ENCODE assay signal across 8 cellular contexts in genomic region chr11:10540546-10540914, GRCh38. TPM values are rescaled to one million over a fixed set of nuclear protein-coding genes. Genes with fewer than 3 reads are reported as not detected.
A peak's percentile ranks its signal among the peaks of the same experiment; 100 is the strongest.
DNase-seq lines count a peak whose midpoint lies in the region; ATAC-seq and TF ChIP-seq lines count a peak whose summit lies in the region.

No MANE protein-coding gene starts in this region.

- H3K27me3 ChIP-seq in RWPE2 (ENCODE audit: insufficient read depth, poor library complexity, severe bottlenecking): no peaks in the 10 kb centered on the region
- no peaks in the 10 kb centered on the region for H3K27me3 ChIP-seq in muscle layer of colon (ENCODE audit: control insufficient read depth in 1 of 2, insufficient read depth in 2 of 2, low read length in 2 of 2)

- H3K36me3 ChIP-seq in RWPE2 (ENCODE audit: low read depth): no peaks in the 10 kb centered on the region; the same call in 1 of the 2 replicates
- H3K36me3 ChIP-seq in muscle layer of colon (ENCODE audit: insufficient read depth, low read length): no peaks in the 10 kb centered on the region

- TF ChIP-seq CTCF in AG09309 (IDR thresholded peaks at IDR 0.05; ENCODE audit: control insufficient read depth, insufficient read depth, low read depth, low read length, missing control alignments): no peak
- TF ChIP-seq CTCF in RWPE2 (IDR thresholded peaks at IDR 0.05; ENCODE audit: poor library complexity, severe bottlenecking): no peak
- TF ChIP-seq CTCF in epithelial cell of proximal tubule (conservative IDR thresholded peaks at IDR 0.05; ENCODE audit: low read depth, low read length): no peak

- H3K9me3 ChIP-seq in RWPE2 (ENCODE audit: severe bottlenecking) (no peaks in the 10 kb centered on the region), muscle layer of colon (ENCODE audit: low read length) (no peaks in the 10 kb centered on the region)

- peaks cover 7% of the 10 kb centered on the region for H3K4me1 ChIP-seq in RWPE2 (ENCODE audit: insufficient read depth, poor library complexity, severe bottlenecking)
- H3K4me1 ChIP-seq in muscle layer of colon (ENCODE audit: insufficient read depth, low read length): peaks cover 12% of the 10 kb centered on the region

- H3K9ac ChIP-seq in muscle layer of colon (ENCODE audit: low read length): peak overlapping the region; percentile 76

- H3K27ac ChIP-seq in RWPE2 (ENCODE audit: poor library complexity, severe bottlenecking) (peak overlapping the region; percentile 49), muscle layer of colon (ENCODE audit: low read depth, low read length) (peak overlapping the region; percentile 56)

- DNase-seq in AG09309 (ENCODE audit: low read depth) (no peak), RWPE2 (ENCODE audit: low spot score) (no peak), epithelial cell of proximal tubule (ENCODE audit: low read depth) (no peak), NCI-H446 treated with DMSO at 0.1 percent for 48 hours (lab: John Stamatoyannopoulos, UW) (no peak)

- peak; percentile 30 for ATAC-seq in GM18907 (IDR thresholded peaks at IDR 0.05; ENCODE audit: unreplicated experiment)
- peak; percentile 14 for ATAC-seq in HG03097 (IDR thresholded peaks at IDR 0.05; ENCODE audit: low FRiP score, unreplicated experiment)
- ATAC-seq in RWPE2 (ENCODE audit: low read depth): peak; percentile 63
- no peak for ATAC-seq in GM18519 (IDR thresholded peaks at IDR 0.05; ENCODE audit: low FRiP score, unreplicated experiment)

- H3K4me3 ChIP-seq in AG09309 (ENCODE audit: control insufficient read depth, low read depth, low read length) (peak overlapping the region; percentile 97), RWPE2 (ENCODE audit: severe bottlenecking) (peak overlapping the region; percentile 51), epithelial cell of proximal tubule (ENCODE audit: low read depth, low read length) (peak overlapping the region; percentile 77), muscle layer of colon (ENCODE audit: low read depth in 1 of 2, low read length in 2 of 2) (peak overlapping the region; percentile 60 to 75)

RNA-seq across cellular contexts. Expression of gene RNF141, which starts 0.5 kb away (rescaled TPM):
- total RNA-seq in epithelial cell of proximal tubule: 18.2 and 21.7 TPM in 2 replicates

RNA-seq across cellular contexts. Expression of gene LYVE1, which starts 27.9 kb away (rescaled TPM):
- 0.35 TPM in 1 of 2 replicates, not detected in the other for total RNA-seq in epithelial cell of proximal tubule
